9 cellular contexts compared by ENCODE assay signal in genomic region chr5:142551242-142552067, GRCh38.
DNase-seq lines count a peak whose midpoint lies in the region; ATAC-seq and TF ChIP-seq lines count a peak whose summit lies in the region.
"Had no signal": no experiment of that assay in that cellular context is flagged by ENCODE, and none has a peak within 500 bp of the region (broad histone marks: within the 10 kb centered on the region; RNA-seq: fewer than 3 reads in every experiment).

No MANE protein-coding gene starts in this region.

- H3K4me3 ChIP-seq in SJCRH30 (peak overlapping the region; percentile 46), sigmoid colon (peak overlapping the region in 2 of 4 donors; percentile 2 to 9)

- H3K4me1 ChIP-seq in SJCRH30 (peaks cover 7% of the 10 kb centered on the region; the same call in 1 of the 2 replicates), sigmoid colon (peaks cover 0 to 15% (median 2%) of the 10 kb centered on the region in 4 donors)

- intact Hi-C loops in left cardiac atrium (cut with DNase I): loop anchor here in 1 of 2 donors (5.0 to 10.0 kb wide), 2 partner anchors 399 to 557 kb away; no protein-coding TSS in a partner anchor
- intact Hi-C loops in sigmoid colon (cut with DNase I): no loop called here

- TF ChIP-seq EP300 in sigmoid colon (IDR thresholded peaks at IDR 0.05): no peak

- DNase-seq in HCEC 1CT (peak; percentile 51), SJCRH30 (peak; percentile 45 to 72), left cardiac atrium (peak; percentile 34), sigmoid colon (peak; percentile 62), GM10248 (ENCODE audit: extremely low spot score) (no peak), activated gamma-delta T cell (lab: John Stamatoyannopoulos, UW) (no peak), erythroblast (lab: John Stamatoyannopoulos, UW) (no peak), NCI-H1436 treated with DMSO at 0.1 percent for 48 hours (lab: John Stamatoyannopoulos, UW) (no peak)
- DNase-seq: kidney glomerular epithelial cell had no signal

- POLR2A ChIA-PET in GM10248 (lab: Yijun Ruan, JAX): no interaction called here

- TF ChIP-seq POLR2A in sigmoid colon (IDR thresholded peaks at IDR 0.05) (no peak), erythroblast (IDR thresholded peaks at IDR 0.05; ENCODE audit: low read length) (no peak)

- CTCF ChIA-PET in GM10248 (lab: Yijun Ruan, JAX): interaction anchor here (1.1 kb wide), 1 partner anchor 147 kb away, joined by 3 read pairs; no protein-coding TSS in a partner anchor

- H3K9me3 ChIP-seq in SJCRH30 (replicated peaks) (no peaks in the 10 kb centered on the region; the same call in 1 of the 2 replicates), sigmoid colon (no peaks in the 10 kb centered on the region)

- TF ChIP-seq CTCF in sigmoid colon (IDR thresholded peaks at IDR 0.05): no peak
- no peak for TF ChIP-seq CTCF in GM10248 (IDR thresholded peaks at IDR 0.05; ENCODE audit: control extremely low read depth, extremely low read depth, low read depth, missing control alignments)

- 2 to 9% methylated on average over 31 of the region's 31 CpGs for WGBS in sigmoid colon, 2 donors

- H3K36me3 ChIP-seq in SJCRH30: no peaks in the 10 kb centered on the region
- H3K36me3 ChIP-seq in sigmoid colon: no peaks in the 10 kb centered on the region

- ATAC-seq in left cardiac atrium: peak in 1 of 2 donors; percentile 51

- H3K27ac ChIP-seq in SJCRH30: no peak overlapping the region
- H3K27ac ChIP-seq in sigmoid colon: peak overlapping the region in 1 of 4 donors; percentile 37

- H3K27me3 ChIP-seq in SJCRH30 (no peaks in the 10 kb centered on the region), sigmoid colon (peaks cover 0 to 4% (median 0%) of the 10 kb centered on the region in 3 donors)

Comparison
In these comparisons a context has a peak if more than half of its experiments do, and no peak if none do; other contexts are left out.
1. DNase-seq: peak in HCEC 1CT (single experiment), SJCRH30 (2 of 2), left cardiac atrium (single experiment) and sigmoid colon (single experiment); none in GM10248 (single experiment), activated gamma-delta T cell (single experiment), erythroblast (0 of 2) and NCI-H1436 treated with DMSO at 0.1 percent for 48 hours (single experiment).